Comparison of ENCODE assay signal across 8 cellular contexts in the genomic region with DNA sequence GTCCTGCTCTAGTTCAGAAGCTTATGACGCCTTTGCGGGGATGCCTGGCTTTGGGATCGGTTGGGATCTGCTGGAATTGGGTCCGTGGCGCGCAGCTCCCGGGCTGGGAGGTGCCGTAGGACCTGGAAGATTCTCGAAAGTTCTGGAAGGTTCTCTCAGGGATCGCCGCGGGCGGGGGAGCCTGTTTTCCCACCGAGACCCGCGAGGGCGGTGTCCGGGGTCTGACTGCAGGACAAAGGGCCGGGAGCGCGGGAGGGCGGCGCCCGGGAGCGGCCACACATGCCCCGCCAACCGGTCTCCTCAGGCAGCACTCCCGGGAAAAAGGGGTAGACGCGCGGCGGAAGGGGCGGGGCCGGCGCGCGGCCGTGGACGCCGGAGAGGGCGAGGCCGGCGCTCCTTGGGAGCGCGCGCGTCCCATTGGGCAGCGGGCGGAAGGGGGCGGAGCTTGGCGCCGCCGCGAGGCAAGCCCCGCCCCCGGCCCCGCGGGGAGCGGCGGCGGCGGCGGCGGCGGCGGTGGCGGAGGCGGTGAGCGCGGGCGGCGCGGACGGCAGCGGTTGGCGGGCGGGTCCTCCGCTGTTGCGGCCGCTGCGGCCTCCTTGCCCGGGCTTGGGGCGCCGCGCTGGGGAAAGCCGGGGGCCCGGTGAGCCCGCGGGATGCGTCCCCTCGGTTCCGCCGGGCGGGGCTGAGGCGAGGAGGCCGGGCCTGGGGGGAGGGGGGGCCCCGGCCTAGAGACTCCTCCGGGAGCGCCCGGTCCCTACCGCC. TPM values are rescaled to one million over a fixed set of nuclear protein-coding genes. Genes with fewer than 3 reads are reported as not detected.
DNase-seq lines count a peak whose midpoint lies in the region; ATAC-seq and TF ChIP-seq lines count a peak whose summit lies in the region.

No MANE protein-coding gene starts in this region.

- peak; percentile 89 for DNase-seq in Calu3
- DNase-seq in activated T-cell treated with anti-CD3 and anti-CD28 coated beads for 4 hours = peak; percentile 68
- DNase-seq in epithelial cell of proximal tubule (ENCODE audit: low read depth) = no peak
- peak; percentile 48 to 67 for DNase-seq in stimulated activated CD8-positive, alpha-beta memory T cell treated with anti-CD3 and anti-CD28 coated beads, Interleukin-4, amount 100 ng/mL, for 4 hours (ENCODE audit: low read depth in 2 of 2, low spot score in 1 of 2)

- 1% methylated on average over 101 of the region's 101 CpGs for WGBS in HUES64

- intact Hi-C loops in Calu3 (cut with micrococcal nuclease; ENCODE audit: unreplicated experiment) = no loop called here

- H3K27me3 ChIP-seq in HUES64 (ENCODE audit: insufficient read depth, low read length) (no peaks in the 10 kb centered on the region; the same call in 1 of the 2 replicates), OCI-LY1 (ENCODE audit: insufficient read depth, low read length) (no peaks in the 10 kb centered on the region), mucosa of rectum (ENCODE audit: control insufficient read depth in 2 of 2, insufficient read depth in 2 of 2, low read length in 2 of 2) (no peaks in the 10 kb centered on the region)

- TF ChIP-seq CTCF in Calu3 (IDR thresholded peaks at IDR 0.05; ENCODE audit: unreplicated experiment) (no peak), OCI-LY1 (IDR thresholded peaks at IDR 0.05; ENCODE audit: low read length) (no peak), epithelial cell of proximal tubule (conservative IDR thresholded peaks at IDR 0.05; ENCODE audit: low read depth, low read length) (no peak)

- H3K4me2 ChIP-seq in OCI-LY1 (ENCODE audit: low read length) = peak overlapping the region; percentile 87

- H3K36me3 Mint-ChIP-seq in Calu3 (ENCODE audit: insufficient read depth, unreplicated experiment) = peaks cover 43% of the 10 kb centered on the region

- no peaks in the 10 kb centered on the region for H3K9me3 Mint-ChIP-seq in Calu3 (ENCODE audit: low read depth, unreplicated experiment)

- no peaks in the 10 kb centered on the region for H3K4me1 Mint-ChIP-seq in Calu3 (ENCODE audit: low read depth, unreplicated experiment)

- H3K27me3 Mint-ChIP-seq in Calu3 (ENCODE audit: unreplicated experiment) = no peaks in the 10 kb centered on the region

- peak; percentile 85 for ATAC-seq in GM21423 (IDR thresholded peaks at IDR 0.05; ENCODE audit: unreplicated experiment)

- CTCF ChIA-PET in Calu3 (lab: Charles Lee) = no interaction called here

- H3K9me2 ChIP-seq in OCI-LY1 (ENCODE audit: low read depth, low read length) = no peaks in the 10 kb centered on the region

- peak overlapping the region; percentile 52 for H3K27ac Mint-ChIP-seq in Calu3 (ENCODE audit: unreplicated experiment)

- H3K4me1 ChIP-seq in HUES64 (ENCODE audit: insufficient read depth, low read length) (peaks cover 38% of the 10 kb centered on the region), OCI-LY1 (ENCODE audit: insufficient read depth, low read length, severe bottlenecking) (peaks cover 18% of the 10 kb centered on the region), mucosa of rectum (ENCODE audit: control insufficient read depth in 2 of 2, insufficient read depth in 2 of 2, low read length in 2 of 2) (peaks cover 10 to 18% of the 10 kb centered on the region in 2 donors)

- peak overlapping the region; percentile 86 for H3K9ac ChIP-seq in HUES64 (ENCODE audit: low read depth, low read length)
- peak overlapping the region; percentile 94 for H3K9ac ChIP-seq in OCI-LY1 (ENCODE audit: low read length)
- peak overlapping the region; percentile 77 to 79 for H3K9ac ChIP-seq in mucosa of rectum (ENCODE audit: low read depth in 1 of 2, low read length in 2 of 2)

- H4K20me1 ChIP-seq in OCI-LY1 (ENCODE audit: insufficient read depth, low read length) = no peaks in the 10 kb centered on the region

- H3K4me3 ChIP-seq in HUES64 (ENCODE audit: low read length) = peak overlapping the region; percentile 80
- H3K4me3 ChIP-seq in OCI-LY1 (ENCODE audit: low read depth, low read length, poor library complexity, severe bottlenecking) = peak overlapping the region; percentile 98
- peak overlapping the region; percentile 82 for H3K4me3 ChIP-seq in epithelial cell of proximal tubule (ENCODE audit: low read depth, low read length)
- H3K4me3 ChIP-seq in mucosa of rectum (ENCODE audit: low read length in 2 of 2) = peak overlapping the region; percentile 78 to 92

- BruUV-seq in Calu3 (replicated peaks; lab: Mats Ljungman, UMichigan) = TSS peak; percentile 96

- no peaks in the 10 kb centered on the region for H3K79me2 ChIP-seq in OCI-LY1 (ENCODE audit: insufficient read depth, low read length)

- H3K27ac ChIP-seq in HUES64 (ENCODE audit: low read depth, low read length) (peak overlapping the region; percentile 91), OCI-LY1 (ENCODE audit: low read depth, low read length, poor library complexity, severe bottlenecking) (peak overlapping the region; percentile 20), mucosa of rectum (ENCODE audit: low read depth in 2 of 2, low read length in 2 of 2) (peak overlapping the region; percentile 84 to 91)

- no peaks in the 10 kb centered on the region; the same call in 1 of the 2 replicates for H3F3A ChIP-seq in OCI-LY1 (ENCODE audit: insufficient read depth, low read length)

- H3K9me3 ChIP-seq in HUES64 (ENCODE audit: insufficient read depth, low read depth, low read length) = no peaks in the 10 kb centered on the region
- H3K9me3 ChIP-seq in OCI-LY1 (ENCODE audit: low read length) = no peaks in the 10 kb centered on the region
- H3K9me3 ChIP-seq in mucosa of rectum (ENCODE audit: control insufficient read depth in 2 of 2, low read length in 2 of 2) = no peaks in the 10 kb centered on the region

- H3K36me3 ChIP-seq in HUES64 (ENCODE audit: insufficient read depth, low read length) (peaks cover 26% of the 10 kb centered on the region), OCI-LY1 (ENCODE audit: insufficient read depth, low read length) (peaks cover 32% of the 10 kb centered on the region; the same call in 1 of the 2 replicates), mucosa of rectum (ENCODE audit: control insufficient read depth in 2 of 2, insufficient read depth in 2 of 2, low read length in 2 of 2) (peaks cover 12 to 16% of the 10 kb centered on the region in 2 donors)

- 0 out of 2 replicates have a peak overlapping the region, but pooled peaks have one; percentile 11 for H2AFZ ChIP-seq in OCI-LY1 (ENCODE audit: low read length)

- peak overlapping the region; percentile 80 for H3K4me3 Mint-ChIP-seq in Calu3 (ENCODE audit: low read depth, unreplicated experiment)

RNA-seq across cellular contexts. Expression of a gene that starts 29.0 kb away (rescaled TPM):
- total RNA-seq in Calu3 (2022) (60.3 and 67.9 TPM in 2 replicates), epithelial cell of proximal tubule (138 and 174 TPM in 2 replicates)
- polyA plus RNA-seq in HUES64 (2013, experiment 1 of 2) = 63.8 TPM
- polyA plus RNA-seq in HUES64 (2013, experiment 2 of 2) = 73.9 TPM

RNA-seq across cellular contexts. Expression of a gene that starts 46.7 kb away (rescaled TPM):
- total RNA-seq in Calu3 (2022) (14.3 and 19.4 TPM in 2 replicates), epithelial cell of proximal tubule (22.5 and 29.2 TPM in 2 replicates)
- 12.3 TPM for polyA plus RNA-seq in HUES64 (2013, experiment 1 of 2)
- 18.2 TPM for polyA plus RNA-seq in HUES64 (2013, experiment 2 of 2)

RNA-seq across cellular contexts. Expression of a gene that starts 52.7 kb away (rescaled TPM):
- total RNA-seq in Calu3 (2022) (148 and 151 TPM in 2 replicates), epithelial cell of proximal tubule (53.8 and 136 TPM in 2 replicates)
- 139 TPM for polyA plus RNA-seq in HUES64 (2013, experiment 1 of 2)
- polyA plus RNA-seq in HUES64 (2013, experiment 2 of 2) = 144 TPM

Comparison
In these comparisons a context has a peak if more than half of its experiments do, and no peak if none do; other contexts are left out.
1. H3K27ac ChIP-seq: peak in every context shown above with its lines; median percentile 91 in HUES64; 88 in mucosa of rectum; 20 in OCI-LY1.